13 cellular contexts compared by ENCODE assay signal in the genomic region with DNA sequence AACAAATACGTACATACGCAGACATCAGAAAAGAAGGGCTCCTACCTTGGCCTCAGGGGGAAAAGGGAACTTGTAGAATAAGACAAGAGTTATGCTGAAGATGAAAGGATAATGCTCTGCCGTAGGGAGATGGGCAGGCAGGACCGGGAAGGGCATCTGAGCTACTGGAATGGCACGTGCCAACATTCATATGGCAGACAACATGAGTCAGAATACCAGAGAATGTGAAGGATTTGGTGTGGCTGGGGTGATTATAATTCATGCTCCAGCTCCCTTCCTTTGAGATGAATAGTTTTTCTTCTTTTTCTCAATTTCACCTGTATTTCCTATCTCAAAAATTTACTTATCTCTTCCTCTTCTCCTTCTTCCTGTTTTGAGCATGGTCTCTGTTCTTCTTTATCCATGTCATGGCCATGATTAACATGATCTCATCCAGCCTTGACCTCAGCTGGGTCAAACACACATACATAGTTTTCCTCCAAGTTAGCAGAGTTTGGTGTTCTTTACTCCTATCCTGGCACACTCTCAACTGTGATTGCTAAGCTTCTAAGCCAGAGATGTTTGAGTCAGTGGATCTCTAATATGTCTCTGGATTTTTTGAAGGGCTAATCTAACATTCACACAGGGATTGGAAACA.
DNase-seq lines count a peak whose midpoint lies in the region; ATAC-seq and TF ChIP-seq lines count a peak whose summit lies in the region.
"Had no signal": no experiment of that assay in that cellular context is flagged by ENCODE, and none has a peak within 500 bp of the region (broad histone marks: within the 10 kb centered on the region; RNA-seq: fewer than 3 reads in every experiment).

No MANE protein-coding gene starts in this region.

- no peak overlapping the region for H3K4me3 Mint-ChIP-seq in stimulated activated naive CD8-positive, alpha-beta T cell treated with anti-CD3 and anti-CD28 coated beads, Interleukin-15, Interleukin-2, amounts not matched to agents 100 ng/mL and 50 ng/mL, for 24 hours

- no peak for TF ChIP-seq POLR2A in right lobe of liver (IDR thresholded peaks at IDR 0.05)

- DNase-seq in stimulated activated naive CD8-positive, alpha-beta T cell treated with anti-CD3 and anti-CD28 coated beads, Interleukin-15, Interleukin-2, amounts not matched to agents 100 U/mL and 50 U/mL, for 24 hours, result no peak
- peak; percentile 55 for DNase-seq in astrocyte of the spinal cord (ENCODE audit: low read depth, low spot score)
- no peak for DNase-seq in right lobe of liver
- no peak for DNase-seq in putamen (ENCODE audit: low spot score)
- no peak for DNase-seq in dedifferentiated amniotic fluid mesenchymal stem cell (ENCODE audit: extremely low spot score)
- DNase-seq: BE2C, foreskin melanocyte, GDM1, left colon, NCI-H510A treated with DMSO at 0.1 percent for 48 hours had no signal

- H3K4me1 ChIP-seq in right lobe of liver, result peaks cover 0 to 11% (median 5%) of the 10 kb centered on the region in 4 donors
- H3K4me1 ChIP-seq: BE2C had no signal

- in situ Hi-C loops in astrocyte of the spinal cord (cut with HindIII; ENCODE audit: low sequenced_read_pairs), result no loop called here

- no peaks in the 10 kb centered on the region for H3K36me3 ChIP-seq in right lobe of liver
- H3K36me3 ChIP-seq: BE2C had no signal

- H3K27ac ChIP-seq in right lobe of liver, result no peak overlapping the region

- no peak for ATAC-seq in stimulated activated naive CD8-positive, alpha-beta T cell treated with anti-CD3 and anti-CD28 coated beads, Interleukin-15, Interleukin-2, amounts not matched to agents 100 U/mL and 50 U/mL, for 24 hours
- ATAC-seq in right lobe of liver (peak in 3 of 4 donors; percentile 16 to 74 (median 41)), HG03139 (IDR thresholded peaks at IDR 0.05; ENCODE audit: unreplicated experiment) (no peak), GM19395 (IDR thresholded peaks at IDR 0.05; ENCODE audit: unreplicated experiment) (no peak)

- H3K9me3 Mint-ChIP-seq in stimulated activated naive CD8-positive, alpha-beta T cell treated with anti-CD3 and anti-CD28 coated beads, Interleukin-15, Interleukin-2, amounts not matched to agents 100 ng/mL and 50 ng/mL, for 24 hours, result no peaks in the 10 kb centered on the region

- H3K4me1 Mint-ChIP-seq in stimulated activated naive CD8-positive, alpha-beta T cell treated with anti-CD3 and anti-CD28 coated beads, Interleukin-15, Interleukin-2, amounts not matched to agents 100 ng/mL and 50 ng/mL, for 24 hours (ENCODE audit: low read depth), result peaks cover 100% of the 10 kb centered on the region

- H3K27ac Mint-ChIP-seq in stimulated activated naive CD8-positive, alpha-beta T cell treated with anti-CD3 and anti-CD28 coated beads, Interleukin-15, Interleukin-2, amounts not matched to agents 100 ng/mL and 50 ng/mL, for 24 hours, result peak overlapping the region; percentile 97

- WGBS in right lobe of liver (ENCODE audit: insufficient coverage, low coverage, low lambda C conversion rate, missing lambda C conversion rate), result 100% methylated on average over 3 of the region's 5 CpGs

- H3K27me3 ChIP-seq in right lobe of liver, result no peaks in the 10 kb centered on the region
- H3K27me3 ChIP-seq: BE2C had no signal

- H3K27me3 Mint-ChIP-seq in stimulated activated naive CD8-positive, alpha-beta T cell treated with anti-CD3 and anti-CD28 coated beads, Interleukin-15, Interleukin-2, amounts not matched to agents 100 ng/mL and 50 ng/mL, for 24 hours, result no peaks in the 10 kb centered on the region

- intact Hi-C loops in right lobe of liver (cut with DNase I), result no loop called here

- peaks cover 72% of the 10 kb centered on the region for H3K36me3 Mint-ChIP-seq in stimulated activated naive CD8-positive, alpha-beta T cell treated with anti-CD3 and anti-CD28 coated beads, Interleukin-15, Interleukin-2, amounts not matched to agents 100 ng/mL and 50 ng/mL, for 24 hours (ENCODE audit: low read depth)

- H3K4me3 ChIP-seq in astrocyte of the spinal cord (ENCODE audit: low read depth, low read length) (no peak overlapping the region), right lobe of liver (no peak overlapping the region)

- no peak for TF ChIP-seq CTCF in astrocyte of the spinal cord (IDR thresholded peaks at IDR 0.05; ENCODE audit: low read depth, low read length)
- no peak for TF ChIP-seq CTCF in right lobe of liver (IDR thresholded peaks at IDR 0.05)

- no peaks in the 10 kb centered on the region for H3K9me3 ChIP-seq in right lobe of liver
- H3K9me3 ChIP-seq: BE2C had no signal

Comparison
In these comparisons a context has a peak if more than half of its experiments do, and no peak if none do; other contexts are left out.
1. ATAC-seq: peak in right lobe of liver (3 of 4); none in stimulated activated naive CD8-positive, alpha-beta T cell treated with anti-CD3 and anti-CD28 coated beads, Interleukin-15, Interleukin-2, amounts not matched to agents 100 U/mL and 50 U/mL, for 24 hours (single experiment), HG03139 (single experiment) and GM19395 (single experiment).